8 cellular contexts compared by ENCODE assay signal in the genomic region with DNA sequence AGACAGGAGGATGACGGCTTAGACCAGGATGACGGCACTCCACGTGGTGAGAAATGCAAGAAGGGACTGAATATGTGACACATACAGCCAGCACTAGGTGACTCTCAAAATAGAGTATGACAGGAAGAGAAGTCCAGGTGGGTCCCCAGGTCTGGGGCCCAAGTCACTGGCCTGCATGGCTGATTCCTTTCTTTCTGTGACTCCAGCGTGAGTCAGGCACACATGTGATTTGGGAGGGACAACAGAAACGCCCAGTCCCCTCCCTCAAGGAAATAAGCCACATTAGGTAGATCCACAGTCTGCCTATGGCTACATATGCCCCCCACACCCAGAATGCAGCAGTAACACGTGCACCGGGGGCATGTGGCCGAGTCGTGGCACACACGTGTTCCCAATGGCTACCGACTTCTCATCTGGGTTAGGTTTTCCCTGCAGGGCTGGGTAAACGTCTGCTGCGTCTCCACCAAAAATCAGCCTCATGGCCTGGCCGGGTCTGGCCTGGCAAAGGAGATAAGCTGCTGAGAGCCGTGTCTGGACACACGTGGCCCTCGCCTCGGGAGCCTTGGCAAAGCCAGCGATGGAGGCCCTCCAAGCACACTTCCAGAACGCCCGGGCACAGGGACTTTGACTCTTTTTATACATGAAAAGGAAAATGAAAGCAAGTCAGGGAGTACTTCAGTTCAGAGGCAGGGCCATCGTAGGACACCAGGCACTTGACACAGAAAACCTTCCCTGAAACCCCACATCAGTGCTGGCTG. TPM values are rescaled to one million over a fixed set of nuclear protein-coding genes. Genes with fewer than 3 reads are reported as not detected.
DNase-seq lines count a peak whose midpoint lies in the region; ATAC-seq and TF ChIP-seq lines count a peak whose summit lies in the region.

No MANE protein-coding gene starts in this region.

- ATAC-seq in Right ventricle myocardium inferior (peak; percentile 71), Panc1 (0 out of 2 replicates have a peak, but pooled peaks have one; percentile 34), left ventricle myocardium superior (peak; percentile 91), upper lobe of left lung (ENCODE audit: low FRiP score in 2 of 2) (peak; percentile 47 to 78)

- H3K9me3 ChIP-seq in Panc1 (ENCODE audit: control insufficient read depth, insufficient read depth, low read depth, low read length): no peaks in the 10 kb centered on the region
- H3K9me3 ChIP-seq in upper lobe of left lung: no peaks in the 10 kb centered on the region

- H3K9me3 Mint-ChIP-seq in glutamatergic neuron (ENCODE audit: unreplicated experiment): peaks cover 6% of the 10 kb centered on the region

- H3K27me3 ChIP-seq in Panc1 (ENCODE audit: control insufficient read depth, insufficient read depth, low read length) (no peaks in the 10 kb centered on the region), upper lobe of left lung (no peaks in the 10 kb centered on the region)

- no peak overlapping the region for H3K27ac ChIP-seq in Panc1 (ENCODE audit: low read length)
- H3K27ac ChIP-seq in upper lobe of left lung: peak overlapping the region; percentile 20 to 76 (median 66)

- no peak overlapping the region for H3K4me3 ChIP-seq in Panc1 (ENCODE audit: low read depth in 2 of 2, low read length in 2 of 2)
- peak overlapping the region in 3 of 4 donors; percentile 7 to 36 (median 36) for H3K4me3 ChIP-seq in upper lobe of left lung

- intact Hi-C loops in Right ventricle myocardium inferior (cut with DNase I) (no loop called here), cardiac septum (cut with DNase I) (no loop called here), Panc1 (cut with micrococcal nuclease; ENCODE audit: unreplicated experiment) (no loop called here), left ventricle myocardium superior (cut with micrococcal nuclease) (no loop called here)

- POLR2A ChIA-PET in Panc1 (lab: Charles Lee): no interaction called here

- H3K27me3 Mint-ChIP-seq in glutamatergic neuron (ENCODE audit: unreplicated experiment): no peaks in the 10 kb centered on the region

- BruUV-seq in Panc1 (replicated peaks; lab: Mats Ljungman, UMichigan): no TSS peak

- H3K36me3 ChIP-seq in Panc1 (ENCODE audit: control insufficient read depth, insufficient read depth, low read length) (no peaks in the 10 kb centered on the region), upper lobe of left lung (peaks cover 0 to 5% (median 2%) of the 10 kb centered on the region in 4 donors)

- H3K36me3 Mint-ChIP-seq in glutamatergic neuron (ENCODE audit: unreplicated experiment): peaks cover 4% of the 10 kb centered on the region

- WGBS in upper lobe of left lung, 2 donors: 51 to 54% methylated on average over 13 to 22 of the region's 22 CpGs

- CTCF ChIA-PET in Panc1 (lab: Charles Lee): no interaction called here

- H3K4me1 ChIP-seq in Panc1 (ENCODE audit: control insufficient read depth, insufficient read depth, low read length) (no peaks in the 10 kb centered on the region), upper lobe of left lung (peaks cover 18 to 38% (median 25%) of the 10 kb centered on the region in 4 donors)

- TF ChIP-seq EP300 in upper lobe of left lung (IDR thresholded peaks at IDR 0.05): no peak

- no peak for TF ChIP-seq CTCF in Panc1 (IDR thresholded peaks at IDR 0.05)
- TF ChIP-seq CTCF in upper lobe of left lung (IDR thresholded peaks at IDR 0.05): no peak
- TF ChIP-seq CTCF in glutamatergic neuron (IDR thresholded peaks at IDR 0.05; ENCODE audit: partially characterized antibody, unreplicated experiment): no peak

- no peak overlapping the region for H3K4me3 Mint-ChIP-seq in glutamatergic neuron (ENCODE audit: unreplicated experiment)

- DNase-seq in Right ventricle myocardium inferior (ENCODE audit: missing footprints) (no peak), cardiac septum (ENCODE audit: low spot score) (no peak), Panc1 (ENCODE audit: low read depth, low spot score) (no peak), left ventricle myocardium superior (peak; percentile 70), upper lobe of left lung (peak; percentile 69 to 75), NCI-H146 (lab: John Stamatoyannopoulos, UW) (no peak), 8988T (no peak), glutamatergic neuron (no peak)

- no peak overlapping the region for H3K27ac Mint-ChIP-seq in glutamatergic neuron (ENCODE audit: unreplicated experiment)

- TF ChIP-seq POLR2A in upper lobe of left lung (IDR thresholded peaks at IDR 0.05): no peak

- peaks cover 2% of the 10 kb centered on the region for H3K4me1 Mint-ChIP-seq in glutamatergic neuron (ENCODE audit: low read depth, unreplicated experiment)

- in situ Hi-C loops in Panc1 (cut with HindIII; ENCODE audit: low pct_unique_long_range_greater_than_20kb, low sequenced_read_pairs): no loop called here

RNA-seq across cellular contexts. Expression of a gene that starts 19.3 kb away (rescaled TPM):
- total RNA-seq in Right ventricle myocardium inferior (3.9 TPM), cardiac septum (3.3 TPM), Panc1 (2021; ENCODE audit: unreplicated experiment) (1.1 TPM), left ventricle myocardium superior (2.8 TPM), upper lobe of left lung (100 to 1,000 TPM in 1 of 6 donors, 10 to 100 TPM in 5; 41.7 to 197 (median 64.7) TPM), glutamatergic neuron (ENCODE audit: unreplicated experiment) (23.7 TPM)
- polyA plus RNA-seq in Panc1 (2012; ENCODE audit: insufficient read length): 0.63 TPM

Comparison
In these comparisons a context has a peak if more than half of its experiments do, and no peak if none do; other contexts are left out.
1. DNase-seq: peak in left ventricle myocardium superior (single experiment) and upper lobe of left lung (2 of 2); none in Right ventricle myocardium inferior (single experiment), cardiac septum (single experiment), Panc1 (single experiment), NCI-H146 (single experiment), 8988T (single experiment) and glutamatergic neuron (single experiment).
2. ATAC-seq: peak in every context shown above with its lines; median percentile 91 in left ventricle myocardium superior; 71 in Right ventricle myocardium inferior; 62 in upper lobe of left lung; 34 in Panc1.
3. H3K4me3 ChIP-seq: peak in upper lobe of left lung (3 of 4); none in Panc1 (0 of 2).